In genomic region chr1:82152356-82153281, GRCh38 we compare ENCODE assay signal across 2 cellular contexts.
TF ChIP-seq lines count a peak whose summit lies in the region.

No MANE protein-coding gene starts in this region.

TF ChIP-seq in liver, 16 proteins besides CTCF, POLR2A, EP300 and RAD21 (continued from another document):
- TF ChIP-seq ZBTB33 (IDR thresholded peaks at IDR 0.05), result no peak
- peak; percentile 23 to 53 for TF ChIP-seq HNF4A (conservative IDR thresholded peaks at IDR 0.05)
- no peak for TF ChIP-seq TAF1 (conservative IDR thresholded peaks at IDR 0.05)
- no peak for TF ChIP-seq YY1 (IDR thresholded peaks at IDR 0.05)
- no peak for TF ChIP-seq HNF4G (IDR thresholded peaks at IDR 0.05)
- no peak for TF ChIP-seq EGR1 (IDR thresholded peaks at IDR 0.05; ENCODE audit: low read depth in 2 of 2)

TF ChIP-seq in HepG2, 621 proteins besides CTCF, POLR2A, EP300 and RAD21 (continued from another document):
- TF ChIP-seq ELK4 (CRISPR knock-in tag; IDR thresholded peaks at IDR 0.05; ENCODE audit: borderline replicate concordance) (no peak), ATF6 (CRISPR knock-in tag; conservative IDR thresholded peaks at IDR 0.05) (no peak), RBAK (CRISPR knock-in tag; IDR thresholded peaks at IDR 0.05) (no peak), ATRX (CRISPR knock-in tag; IDR thresholded peaks at IDR 0.05; ENCODE audit: borderline replicate concordance) (no peak), ZHX2 (IDR thresholded peaks at IDR 0.05; ENCODE audit: low read depth) (no peak), ZHX2 (CRISPR knock-in tag; IDR thresholded peaks at IDR 0.05; ENCODE audit: borderline replicate concordance) (no peak), ZNF639 (CRISPR knock-in tag; conservative IDR thresholded peaks at IDR 0.05) (no peak), GTF2F1 (IDR thresholded peaks at IDR 0.05; ENCODE audit: low read length) (no peak)
